Comparison of ENCODE assay signal across 8 cellular contexts in genomic region chr15:76335851-76336253, GRCh38. TPM values are rescaled to one million over a fixed set of nuclear protein-coding genes. Genes with fewer than 3 reads are reported as not detected.
DNase-seq lines count a peak whose midpoint lies in the region; ATAC-seq and TF ChIP-seq lines count a peak whose summit lies in the region.

No MANE protein-coding gene starts in this region.

- H3K9me3 ChIP-seq in MG63 (no peaks in the 10 kb centered on the region), neural progenitor cell (ENCODE audit: low read depth) (no peaks in the 10 kb centered on the region)

- H3K4me3 ChIP-seq in GM12864 (ENCODE audit: low read depth, low read length) (peak overlapping the region; percentile 72), MG63 (peak overlapping the region; percentile 58), brain microvascular endothelial cell (ENCODE audit: low read depth, low read length) (peak overlapping the region; percentile 39), neural progenitor cell (peak overlapping the region; percentile 42)

- in situ Hi-C loops in brain microvascular endothelial cell (cut with HindIII; ENCODE audit: low pct_ligation_motif_present, low sequenced_read_pairs): no loop called here

- no peaks in the 10 kb centered on the region for H3K27me3 ChIP-seq in MG63
- peaks cover 42% of the 10 kb centered on the region for H3K27me3 ChIP-seq in brain microvascular endothelial cell (replicated peaks)
- H3K27me3 ChIP-seq in neural progenitor cell: peaks cover 80% of the 10 kb centered on the region

- H4K20me1 ChIP-seq in neural progenitor cell (ENCODE audit: low read depth): peaks cover 35% of the 10 kb centered on the region

- peak overlapping the region; percentile 30 for H2AFZ ChIP-seq in neural progenitor cell (replicated peaks)

- no peak overlapping the region for H3K9ac ChIP-seq in neural progenitor cell

- H3K27ac ChIP-seq in brain microvascular endothelial cell: no peak overlapping the region
- no peak overlapping the region for H3K27ac ChIP-seq in neural progenitor cell

- peaks cover 3% of the 10 kb centered on the region for H3K36me3 Mint-ChIP-seq in neural progenitor cell

- peak overlapping the region; percentile 82 for H3K4me3 Mint-ChIP-seq in neural progenitor cell

- peak overlapping the region; percentile 76 for H3K4me2 ChIP-seq in neural progenitor cell

- peaks cover 33% of the 10 kb centered on the region for H3F3A ChIP-seq in neural progenitor cell (ENCODE audit: low read depth)

- no peak overlapping the region for H3K27ac Mint-ChIP-seq in neural progenitor cell

- peaks cover 2% of the 10 kb centered on the region for H3K9me3 Mint-ChIP-seq in neural progenitor cell

- ATAC-seq in GM19463 (IDR thresholded peaks at IDR 0.05; ENCODE audit: unreplicated experiment) (no peak), GM21825 (IDR thresholded peaks at IDR 0.05; ENCODE audit: unreplicated experiment) (no peak), HG03159 (IDR thresholded peaks at IDR 0.05; ENCODE audit: unreplicated experiment) (no peak)

- H3K27me3 Mint-ChIP-seq in neural progenitor cell (ENCODE audit: insufficient read depth, low read depth): peaks cover 72% of the 10 kb centered on the region

- peaks cover 23% of the 10 kb centered on the region for H3K4me1 ChIP-seq in neural progenitor cell

- TF ChIP-seq CTCF in GM12864 (IDR thresholded peaks at IDR 0.05; ENCODE audit: low read depth, low read length, missing control alignments) (no peak), brain microvascular endothelial cell (IDR thresholded peaks at IDR 0.05; ENCODE audit: low read depth, low read length, missing control alignments) (no peak), neural progenitor cell (IDR thresholded peaks at IDR 0.05) (no peak)

- peaks cover 41% of the 10 kb centered on the region for H3K4me1 Mint-ChIP-seq in neural progenitor cell

- no peaks in the 10 kb centered on the region for H3K79me2 ChIP-seq in neural progenitor cell (ENCODE audit: low read depth)

- H3K36me3 ChIP-seq in MG63: no peaks in the 10 kb centered on the region
- no peaks in the 10 kb centered on the region for H3K36me3 ChIP-seq in brain microvascular endothelial cell (replicated peaks)
- H3K36me3 ChIP-seq in neural progenitor cell: no peaks in the 10 kb centered on the region

- DNase-seq in GM12864 (ENCODE audit: low read depth) (no peak), MG63 (no peak), brain microvascular endothelial cell (no peak), neural progenitor cell (ENCODE audit: low spot score) (peak; percentile 18), NCI-H1930 (lab: John Stamatoyannopoulos, UW) (no peak)

RNA-seq across cellular contexts. Expression of gene ISL2, which starts 0.7 kb away (rescaled TPM):
- total RNA-seq in MG63 (2014; rRNA removed; shearing (Covaris generic); ENCODE audit: low replicate concordance): 0.27 and 3.6 TPM in 2 replicates
- not detected in 2 replicates for total RNA-seq in neural progenitor cell (ENCODE audit: low replicate concordance)

RNA-seq across cellular contexts. Expression of gene ETFA, which starts 24.6 kb away (rescaled TPM):
- 362 and 427 TPM in 2 replicates for total RNA-seq in MG63 (2014; rRNA removed; shearing (Covaris generic); ENCODE audit: low replicate concordance)
- 77.3 and 99.3 TPM in 2 replicates for total RNA-seq in neural progenitor cell (ENCODE audit: low replicate concordance)
